In genomic region chr17:3804503-3804931, GRCh38 we compare ENCODE assay signal across 9 cellular contexts.
DNase-seq lines count a peak whose midpoint lies in the region; ATAC-seq and TF ChIP-seq lines count a peak whose summit lies in the region.
"Had no signal": no experiment of that assay in that cellular context is flagged by ENCODE, and none has a peak within 500 bp of the region (broad histone marks: within the 10 kb centered on the region; RNA-seq: fewer than 3 reads in every experiment).

No MANE protein-coding gene starts in this region.

- TF ChIP-seq CTCF in GM20000 (IDR thresholded peaks at IDR 0.05; ENCODE audit: extremely low read depth, missing control alignments): no peak

- DNase-seq in ELR (ENCODE audit: low read depth) (peak; percentile 69), GM20000 (ENCODE audit: low spot score) (peak; percentile 73), NCI-H226 (peak; percentile 22), iris pigment epithelial cell (ENCODE audit: low read depth) (peak; percentile 66), putamen (ENCODE audit: low spot score) (no peak), NCI-H2171 (lab: John Stamatoyannopoulos, UW) (no peak)
- no peak for DNase-seq in effector CD8-positive, alpha-beta T cell (lab: John Stamatoyannopoulos, UW)

- ATAC-seq in HG02884 (IDR thresholded peaks at IDR 0.05; ENCODE audit: unreplicated experiment): no peak
- ATAC-seq: WTC11 had no signal

Comparison
In these comparisons a context has a peak if more than half of its experiments do, and no peak if none do; other contexts are left out.
1. DNase-seq: peak in ELR (single experiment), GM20000 (single experiment), NCI-H226 (single experiment) and iris pigment epithelial cell (single experiment); none in putamen (single experiment), effector CD8-positive, alpha-beta T cell (single experiment) and NCI-H2171 (single experiment).